In the genomic region with DNA sequence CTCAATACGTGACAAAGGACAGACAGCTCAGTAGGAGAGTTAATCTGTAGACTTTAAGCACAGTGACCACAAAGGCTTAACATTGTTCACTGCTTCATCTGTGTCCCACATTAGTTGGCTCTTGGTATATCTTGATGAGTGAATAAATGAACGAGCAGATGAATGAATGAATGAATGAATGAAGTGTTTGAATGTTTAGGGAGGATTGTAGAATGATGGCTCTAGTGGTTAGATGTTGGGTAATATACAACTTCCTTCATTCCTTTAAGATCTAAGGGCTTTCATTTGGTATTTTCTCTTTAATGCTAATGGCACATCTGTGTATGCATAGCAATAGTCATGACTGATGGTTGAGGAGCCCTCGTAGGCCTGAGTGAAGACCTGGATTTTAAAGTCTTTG, we compare ENCODE assay signal across 25 cellular contexts.
"Had no signal": no experiment of that assay in that cellular context is flagged by ENCODE, and none has a peak within 500 bp of the region (broad histone marks: within the 10 kb centered on the region; RNA-seq: fewer than 3 reads in every experiment).

No MANE protein-coding gene starts in this region.

- ATAC-seq: natural killer cell; right lobe of liver; stimulated activated memory B cell treated with anti-CD40 and anti-IgM and Interleukin-4, amounts not matched to agents 10 μg/mL and 1 μg/mL and 100 μg/mL, for 72 hours; stimulated activated naive CD8-positive, alpha-beta T cell treated with anti-CD3 and anti-CD28 coated beads, Interleukin-15, Interleukin-2, amounts not matched to agents 100 U/mL and 50 U/mL, for 24 hours had no signal

- H3K27ac ChIP-seq: hepatocyte, left ventricle myocardium inferior, ovary, right atrium auricular region, right lobe of liver, skin epidermis, spleen, stomach, testis, thyroid gland, transverse colon, upper lobe of left lung, vagina had no signal

- H3K36me3 ChIP-seq: ovary, vagina had no signal

- DNase-seq: islet precursor cell; left ventricle myocardium inferior; mesendoderm; naive B cell; natural killer cell; nephron progenitor cell; ovary; right lobe of liver; spleen; stimulated activated CD4-positive, alpha-beta T cell treated with anti-CD3 and anti-CD28 coated beads, Interleukin-1b, Interleukin-23, amount 100 ng/mL, for 48 hours; stimulated activated CD4-positive, alpha-beta T cell treated with anti-CD3 and anti-CD28 coated beads, Interleukin-2, amount 100 ng/mL, for 48 hours; stimulated activated CD4-positive, alpha-beta T cell treated with anti-CD3 and anti-CD28 coated beads, Interleukin-4, amount 100 ng/mL, for 4 hours; stimulated activated CD8-positive, alpha-beta memory T cell treated with anti-CD3 and anti-CD28 coated beads, Interleukin-4, amount 100 ng/mL, for 48 hours; stimulated activated naive CD8-positive, alpha-beta T cell treated with anti-CD3 and anti-CD28 coated beads, Interleukin-15, Interleukin-2, amounts not matched to agents 100 U/mL and 50 U/mL, for 24 hours; stomach; testis; thyroid gland; transverse colon; upper lobe of left lung had no signal

- H3K4me2 ChIP-seq: hepatocyte had no signal

- H3K4me3 ChIP-seq: hepatocyte, left ventricle myocardium inferior, lung, ovary, right atrium auricular region, right lobe of liver, skin epidermis, spleen, stomach, testis, thyroid gland, transverse colon, upper lobe of left lung, vagina had no signal

- H3K79me2 ChIP-seq: hepatocyte had no signal

- H3K4me1 ChIP-seq: left ventricle myocardium inferior, right atrium auricular region, right lobe of liver, stomach, testis, thyroid gland, transverse colon, upper lobe of left lung, vagina had no signal

- H3K27me3 ChIP-seq: hepatocyte, ovary, right atrium auricular region, right lobe of liver, spleen, stomach, testis, thyroid gland, transverse colon, upper lobe of left lung, vagina had no signal

- H3K9me3 ChIP-seq: left ventricle myocardium inferior, ovary, right atrium auricular region, right lobe of liver, spleen, stomach, testis, thyroid gland, transverse colon, upper lobe of left lung, vagina had no signal

- H2AFZ ChIP-seq: hepatocyte had no signal
